9 cellular contexts compared by ENCODE assay signal in genomic region chr6:28354688-28355554, GRCh38. TPM values are rescaled to one million over a fixed set of nuclear protein-coding genes. Genes with fewer than 3 reads are reported as not detected.
DNase-seq lines count a peak whose midpoint lies in the region; ATAC-seq and TF ChIP-seq lines count a peak whose summit lies in the region.
"Had no signal": no experiment of that assay in that cellular context is flagged by ENCODE, and none has a peak within 500 bp of the region (broad histone marks: within the 10 kb centered on the region; RNA-seq: fewer than 3 reads in every experiment).

No MANE protein-coding gene starts in this region.

- peak overlapping the region; percentile 48 for H3K27ac ChIP-seq in A673 (ENCODE audit: low read depth, low read length, poor library complexity, severe bottlenecking)
- H3K27ac ChIP-seq in HUES48 (ENCODE audit: low read depth, low read length): peak overlapping the region; percentile 71

- H3K9me3 ChIP-seq in A673 (ENCODE audit: low read depth, low read length, poor library complexity, severe bottlenecking) (no peaks in the 10 kb centered on the region), HUES48 (ENCODE audit: control insufficient read depth, insufficient read depth, low read length) (no peaks in the 10 kb centered on the region)

- peak overlapping the region; percentile 77 for H3K27ac Mint-ChIP-seq in central memory CD8-positive, alpha-beta T cell (ENCODE audit: low read depth)
- H3K27ac Mint-ChIP-seq in nephron: peak overlapping the region; percentile 89 to 95 (median 90)

- H3K27me3 ChIP-seq in A673 (replicated peaks; ENCODE audit: insufficient read depth, low read depth, low read length, poor library complexity): no peaks in the 10 kb centered on the region
- no peaks in the 10 kb centered on the region for H3K27me3 ChIP-seq in HUES48 (ENCODE audit: control insufficient read depth, insufficient read depth, low read length)

- BruUV-seq in A673 (replicated peaks; lab: Mats Ljungman, UMichigan): no TSS peak

- H3K4me1 ChIP-seq in A673 (ENCODE audit: insufficient read depth, low read length, poor library complexity, severe bottlenecking): peaks cover 14% of the 10 kb centered on the region
- H3K4me1 ChIP-seq in HUES48 (ENCODE audit: control insufficient read depth, insufficient read depth, low read length): peaks cover 22% of the 10 kb centered on the region

- H3K36me3 ChIP-seq in A673 (ENCODE audit: insufficient read depth, low read length, poor library complexity, severe bottlenecking) (no peaks in the 10 kb centered on the region), HUES48 (ENCODE audit: control insufficient read depth, insufficient read depth, low read length) (0 out of 2 replicates have a peak, but pooled peaks cover 7% of the 10 kb centered on the region)
- H3K36me3 ChIP-seq: WERI-Rb-1 had no signal

- intact Hi-C loops in A673 (cut with micrococcal nuclease; ENCODE audit: unreplicated experiment): loop anchor here (5.0 kb wide), 1 partner anchor 327 kb away; no protein-coding TSS in a partner anchor
- intact Hi-C loops in head of caudate nucleus (cut with DNase I): loop anchor here (10.0 kb wide), 2 partner anchors 100 to 220 kb away; partner anchors contain the start of genes NKAPL and ZKSCAN4

- peak overlapping the region; percentile 86 for H3K4me3 Mint-ChIP-seq in central memory CD8-positive, alpha-beta T cell
- H3K4me3 Mint-ChIP-seq in nephron: peak overlapping the region; percentile 88 to 96 (median 93)

- H3K4me1 Mint-ChIP-seq in central memory CD8-positive, alpha-beta T cell: peaks cover 37% of the 10 kb centered on the region
- H3K4me1 Mint-ChIP-seq in nephron: peaks cover 49% of the 10 kb centered on the region

- POLR2A ChIA-PET in A673 (lab: Charles Lee; ENCODE audit: low non-redundant PET): no interaction called here

- no peak overlapping the region for H3K9ac ChIP-seq in HUES48 (ENCODE audit: low read depth, low read length)

- ATAC-seq in central memory CD8-positive, alpha-beta T cell (replicated peaks; ENCODE audit: extremely low read depth, poor library complexity, severe bottlenecking): no peak
- no peak for ATAC-seq in GM21447 (IDR thresholded peaks at IDR 0.05; ENCODE audit: unreplicated experiment)

- no peaks in the 10 kb centered on the region for H3K9me3 Mint-ChIP-seq in central memory CD8-positive, alpha-beta T cell
- H3K9me3 Mint-ChIP-seq in nephron: no peaks in the 10 kb centered on the region

- TF ChIP-seq CTCF in A673 (conservative IDR thresholded peaks at IDR 0.05; ENCODE audit: low read depth, low read length): no peak
- TF ChIP-seq CTCF in nephron (IDR thresholded peaks at IDR 0.05; ENCODE audit: unreplicated experiment in 3 of 3): no peak

- no peaks in the 10 kb centered on the region for H3K27me3 Mint-ChIP-seq in central memory CD8-positive, alpha-beta T cell
- no peaks in the 10 kb centered on the region for H3K27me3 Mint-ChIP-seq in nephron (ENCODE audit: low read depth)

- CTCF ChIA-PET in A673 (lab: Charles Lee): no interaction called here

- H3K4me3 ChIP-seq in A673 (ENCODE audit: low read depth, low read length, poor library complexity, severe bottlenecking) (peak overlapping the region; percentile 58), HUES48 (ENCODE audit: low read depth, low read length) (no peak overlapping the region)

- H3K36me3 Mint-ChIP-seq in central memory CD8-positive, alpha-beta T cell (ENCODE audit: insufficient read depth): peaks cover 4% of the 10 kb centered on the region
- peaks cover 20% of the 10 kb centered on the region for H3K36me3 Mint-ChIP-seq in nephron (ENCODE audit: low read depth)

- DNase-seq in A673 (ENCODE audit: low spot score) (no peak), HuH-7 (ENCODE audit: low spot score) (no peak), head of caudate nucleus (no peak), GDM1 (lab: John Stamatoyannopoulos, UW) (no peak)
- no peak for DNase-seq in central memory CD8-positive, alpha-beta T cell (ENCODE audit: low spot score in 2 of 2)

RNA-seq across cellular contexts. Expression of gene ZKSCAN3, which starts 5.2 kb away (rescaled TPM):
- 8.0 and 8.7 TPM in 2 replicates for total RNA-seq in A673 (2021)

RNA-seq across cellular contexts. Expression of gene ZSCAN31, which starts 19.0 kb away (rescaled TPM):
- total RNA-seq in A673 (2021): 3.5 and 4.3 TPM in 2 replicates

RNA-seq across cellular contexts. Expression of gene ZSCAN12, which starts 44.6 kb away (rescaled TPM):
- total RNA-seq in A673 (2021): 12.1 and 13.1 TPM in 2 replicates
